11 cellular contexts compared by ENCODE assay signal in the genomic region with DNA sequence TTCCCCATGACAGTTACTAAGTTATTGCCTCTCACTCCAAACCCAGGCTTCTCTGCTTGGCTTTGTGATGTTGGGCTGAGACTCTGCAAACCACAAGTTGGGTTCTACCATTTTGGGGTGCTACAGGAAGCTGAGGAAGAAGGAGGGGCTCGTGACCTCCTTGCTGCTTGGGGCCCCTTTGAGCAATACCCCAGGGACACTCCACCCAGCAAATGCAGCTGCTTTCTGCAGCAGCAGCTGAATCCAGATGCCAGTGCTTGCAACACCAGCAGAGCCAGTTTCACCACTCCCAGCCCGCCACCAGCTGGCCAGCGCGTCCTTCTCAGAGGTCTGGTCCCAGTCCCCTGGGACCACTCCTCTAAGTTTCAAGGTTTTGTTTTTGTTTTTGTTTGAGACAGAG.
DNase-seq lines count a peak whose midpoint lies in the region; ATAC-seq and TF ChIP-seq lines count a peak whose summit lies in the region.
"Had no signal": no experiment of that assay in that cellular context is flagged by ENCODE, and none has a peak within 500 bp of the region (broad histone marks: within the 10 kb centered on the region; RNA-seq: fewer than 3 reads in every experiment).

No MANE protein-coding gene starts in this region.

- H3K36me3 ChIP-seq in OCI-LY3 (replicated peaks; ENCODE audit: low read depth, low read length) (no peaks in the 10 kb centered on the region), HAP-1 (replicated peaks) (no peaks in the 10 kb centered on the region)
- H3K36me3 ChIP-seq: SJSA1, thoracic aorta had no signal

- H3K4me1 Mint-ChIP-seq in memory B cell: peaks cover 31% of the 10 kb centered on the region

- TF ChIP-seq CTCF in OCI-LY3 (IDR thresholded peaks at IDR 0.05; ENCODE audit: low read depth, low read length): no peak

- no peak overlapping the region for H3K9ac ChIP-seq in OCI-LY3 (ENCODE audit: low read length)

- H3K36me3 Mint-ChIP-seq in memory B cell: no peaks in the 10 kb centered on the region

- H3K4me3 ChIP-seq in OCI-LY3 (ENCODE audit: low read length): no peak overlapping the region
- H3K4me3 ChIP-seq in HAP-1: no peak overlapping the region
- H3K4me3 ChIP-seq: SJSA1, thoracic aorta had no signal

- H3K27me3 Mint-ChIP-seq in memory B cell: no peaks in the 10 kb centered on the region

- DNase-seq in memory B cell (ENCODE audit: low spot score in 2 of 2) (peak in 1 of 2 donors; percentile 42), foreskin melanocyte (no peak), HAP-1 (ENCODE audit: low spot score in 2 of 2) (no peak)
- DNase-seq in stimulated activated CD4-positive, alpha-beta T cell treated with anti-CD3 and anti-CD28 coated beads, Interleukin-12 subunit alpha, Interleukin-12 subunit beta, amount 100 ng/mL, for 4 hours: no peak
- DNase-seq: nephron progenitor cell; stimulated activated CD4-positive, alpha-beta T cell treated with anti-CD3 and anti-CD28 coated beads, Interleukin-4, amount 100 ng/mL, for 24 hours had no signal

- no peak overlapping the region for H3K27ac ChIP-seq in OCI-LY3 (ENCODE audit: low read length)
- H3K27ac ChIP-seq: SJSA1, thoracic aorta had no signal

- peaks cover 50% of the 10 kb centered on the region for H3K27me3 ChIP-seq in OCI-LY3 (ENCODE audit: low read depth, low read length)
- peaks cover 2% of the 10 kb centered on the region; the same call in 1 of the 2 replicates for H3K27me3 ChIP-seq in HAP-1 (ENCODE audit: low read depth)

- H3K9me3 ChIP-seq in OCI-LY3 (ENCODE audit: insufficient read depth, low read length): 0 out of 2 replicates have a peak, but pooled peaks cover 7% of the 10 kb centered on the region
- no peaks in the 10 kb centered on the region for H3K9me3 ChIP-seq in HAP-1
- H3K9me3 ChIP-seq: SJSA1, thoracic aorta had no signal

- ATAC-seq in GM18511 (IDR thresholded peaks at IDR 0.05; ENCODE audit: unreplicated experiment) (peak; percentile 83), GM21786 (IDR thresholded peaks at IDR 0.05; ENCODE audit: unreplicated experiment) (peak; percentile 71), memory B cell (ENCODE audit: low read depth) (peak; percentile 65)

- no peaks in the 10 kb centered on the region for H3K79me2 ChIP-seq in OCI-LY3 (ENCODE audit: low read length)

- no peak overlapping the region for H2AFZ ChIP-seq in OCI-LY3 (ENCODE audit: low read depth, low read length)

- H3K9me3 Mint-ChIP-seq in memory B cell: peaks cover 3% of the 10 kb centered on the region

- H3K27ac Mint-ChIP-seq in memory B cell: peak overlapping the region; percentile 31
- H3K27ac Mint-ChIP-seq: nephron progenitor cell had no signal

- H3K4me1 ChIP-seq in OCI-LY3 (ENCODE audit: low read length): peaks cover 21% of the 10 kb centered on the region
- peaks cover 3% of the 10 kb centered on the region; the same call in 1 of the 2 replicates for H3K4me1 ChIP-seq in HAP-1

- peak overlapping the region; percentile 60 for H3K4me3 Mint-ChIP-seq in memory B cell
- H3K4me3 Mint-ChIP-seq: nephron progenitor cell had no signal

- H3K4me2 ChIP-seq in OCI-LY3 (ENCODE audit: low read length): peak overlapping the region; percentile 11; the same call in 1 of the 2 replicates

- H4K20me1 ChIP-seq in OCI-LY3 (ENCODE audit: insufficient read depth, low read length): no peaks in the 10 kb centered on the region

- in situ Hi-C loops in HAP-1 (cut with MboI; ENCODE audit: low sequenced_read_pairs): loop anchor here (5.0 kb wide), 2 partner anchors 89 to 259 kb away; no protein-coding TSS in a partner anchor
